ENCODE assay signal across 20 cellular contexts in the genomic region with DNA sequence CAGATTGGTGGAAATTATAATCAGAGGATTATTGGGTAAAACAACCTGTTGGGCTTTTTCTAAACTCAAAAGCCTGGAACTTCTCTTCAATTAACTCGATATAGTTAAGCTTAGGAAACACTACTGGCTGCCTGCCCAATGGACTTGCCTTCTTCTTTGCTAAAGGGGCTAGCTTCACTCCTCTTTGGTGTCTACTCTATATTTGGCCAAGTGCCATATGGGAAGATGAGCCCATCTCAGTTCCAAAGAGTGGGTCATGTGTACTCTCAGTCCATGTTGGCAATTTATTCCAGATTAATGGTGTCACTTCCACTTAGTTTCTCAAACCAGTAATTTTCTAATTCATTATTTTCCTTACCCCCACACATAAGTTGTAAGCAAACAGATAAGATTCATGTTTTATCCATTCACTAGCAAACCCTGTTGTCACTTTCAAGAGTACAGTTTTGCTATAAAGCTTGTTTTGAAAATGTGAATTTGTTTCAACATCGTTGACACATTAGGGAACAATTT. TPM values are rescaled to one million over a fixed set of nuclear protein-coding genes. Genes with fewer than 3 reads are reported as not detected.
DNase-seq lines count a peak whose midpoint lies in the region; TF ChIP-seq lines count a peak whose summit lies in the region.
"Had no signal": no experiment of that assay in that cellular context is flagged by ENCODE, and none has a peak within 500 bp of the region (broad histone marks: within the 10 kb centered on the region; RNA-seq: fewer than 3 reads in every experiment).

No MANE protein-coding gene starts in this region.

- H3K36me3 ChIP-seq in testis (ENCODE audit: low read depth, missing control alignments) = no peaks in the 10 kb centered on the region

- H3K27ac ChIP-seq in testis = no peak overlapping the region
- H3K27ac ChIP-seq: BLaER1 treated with 17β-estradiol and CSF1 and Interleukin-3, amounts not matched to agents 10 nM and 100 nM; esophagus muscularis mucosa; HL-60; left ventricle myocardium inferior had no signal

- TF ChIP-seq CTCF in HFFc6 (IDR thresholded peaks at IDR 0.05) (no peak), fibroblast of villous mesenchyme (IDR thresholded peaks at IDR 0.05; ENCODE audit: insufficient read depth, low read depth, low read length) (no peak), testis (IDR thresholded peaks at IDR 0.05) (no peak)

- 78 to 79% methylated on average over 2 of the region's 2 CpGs for WGBS in testis, 2 donors

- TF ChIP-seq POLR2A in testis (IDR thresholded peaks at IDR 0.05) = no peak

- no peak overlapping the region for H3K4me3 Mint-ChIP-seq in HFFc6
- no peak overlapping the region for H3K4me3 Mint-ChIP-seq in activated CD4-positive, alpha-beta memory T cell treated with anti-CD3 and anti-CD28 coated beads, Interleukin-2, amount 10 ng/mL, durations not matched to agents 7 days and 5 days

- peaks cover 4% of the 10 kb centered on the region for H3K4me1 ChIP-seq in testis

- DNase-seq in NCI-H2227 (lab: John Stamatoyannopoulos, UW; ENCODE audit: unreplicated experiment) = peak; percentile 43
- DNase-seq in NCI-H2227 treated with DMSO at 0.1 percent for 48 hours (lab: John Stamatoyannopoulos, UW) = no peak
- no peak for DNase-seq in HFFc6
- peak; percentile 52 for DNase-seq in NCI-H748 treated with DMSO at 0.1 percent for 48 hours (lab: John Stamatoyannopoulos, UW)
- DNase-seq in fibroblast of villous mesenchyme (ENCODE audit: low read depth) = peak; percentile 66
- DNase-seq in activated CD4-positive, alpha-beta memory T cell treated with anti-CD3 and anti-CD28 coated beads, Interleukin-2, amount 10 ng/mL, durations not matched to agents 7 days and 5 days = no peak
- DNase-seq in testis = no peak
- DNase-seq in NK-92 (lab: John Stamatoyannopoulos, UW; ENCODE audit: unreplicated experiment) = no peak
- DNase-seq: 8988T; activated effector memory CD4-positive, alpha-beta T cell treated with anti-CD3 and anti-CD28 coated beads, Interleukin-2, amount 50 U/mL, for 16 hours; EL; IMR-90; left ventricle myocardium inferior; mucosa of descending colon; retina; SIG-M5; stimulated activated CD4-positive, alpha-beta T cell treated with anti-CD3 and anti-CD28 coated beads, Interleukin-12 subunit alpha, Interleukin-12 subunit beta, amount 100 ng/mL, for 4 hours had no signal

- H3K4me1 Mint-ChIP-seq in HFFc6 (ENCODE audit: low read depth) = peaks cover 41% of the 10 kb centered on the region
- peaks cover 55% of the 10 kb centered on the region for H3K4me1 Mint-ChIP-seq in activated CD4-positive, alpha-beta memory T cell treated with anti-CD3 and anti-CD28 coated beads, Interleukin-2, amount 10 ng/mL, durations not matched to agents 7 days and 5 days

- intact Hi-C loops in testis (cut with DNase I; ENCODE audit: low total_unique reads) = no loop called here

- H3K36me3 Mint-ChIP-seq in HFFc6 (ENCODE audit: low read depth) = peaks cover 37% of the 10 kb centered on the region
- H3K36me3 Mint-ChIP-seq in activated CD4-positive, alpha-beta memory T cell treated with anti-CD3 and anti-CD28 coated beads, Interleukin-2, amount 10 ng/mL, durations not matched to agents 7 days and 5 days (ENCODE audit: low read depth) = peaks cover 57% of the 10 kb centered on the region

- H3K4me3 ChIP-seq in fibroblast of villous mesenchyme (ENCODE audit: low read depth, low read length) (no peak overlapping the region), testis (no peak overlapping the region)
- H3K4me3 ChIP-seq: BLaER1 treated with 17β-estradiol and CSF1 and Interleukin-3, amounts not matched to agents 10 nM and 100 nM; esophagus muscularis mucosa; left ventricle myocardium inferior; mucosa of descending colon had no signal

- no peaks in the 10 kb centered on the region for H3K27me3 ChIP-seq in testis
- H3K27me3 ChIP-seq: BLaER1 treated with 17β-estradiol and CSF1 and Interleukin-3, amounts not matched to agents 10 nM and 100 nM; esophagus muscularis mucosa had no signal

- H3K9me3 ChIP-seq in testis = no peaks in the 10 kb centered on the region
- H3K9me3 ChIP-seq: esophagus muscularis mucosa, left ventricle myocardium inferior, mucosa of descending colon had no signal

- POLR2A ChIA-PET in activated CD4-positive, alpha-beta memory T cell treated with anti-CD3 and anti-CD28 coated beads, Interleukin-2, amount 10 ng/mL, durations not matched to agents 7 days and 5 days (lab: Charles Lee) = interaction anchor here (1.5 to 3.0 kb wide), 2 partner anchors 9 to 105 kb away, joined by 3 to 14 read pairs; no protein-coding TSS in a partner anchor

- H3K27ac Mint-ChIP-seq in HFFc6 = peak overlapping the region; percentile 15; the same call in 1 of the 2 replicates
- no peak overlapping the region for H3K27ac Mint-ChIP-seq in activated CD4-positive, alpha-beta memory T cell treated with anti-CD3 and anti-CD28 coated beads, Interleukin-2, amount 10 ng/mL, durations not matched to agents 7 days and 5 days

- no peaks in the 10 kb centered on the region for H3K9me3 Mint-ChIP-seq in HFFc6
- no peaks in the 10 kb centered on the region for H3K9me3 Mint-ChIP-seq in activated CD4-positive, alpha-beta memory T cell treated with anti-CD3 and anti-CD28 coated beads, Interleukin-2, amount 10 ng/mL, durations not matched to agents 7 days and 5 days

- no peaks in the 10 kb centered on the region; the same call in 1 of the 2 replicates for H3K27me3 Mint-ChIP-seq in HFFc6 (ENCODE audit: insufficient read depth)
- no peaks in the 10 kb centered on the region for H3K27me3 Mint-ChIP-seq in activated CD4-positive, alpha-beta memory T cell treated with anti-CD3 and anti-CD28 coated beads, Interleukin-2, amount 10 ng/mL, durations not matched to agents 7 days and 5 days

- CTCF ChIA-PET in activated CD4-positive, alpha-beta memory T cell treated with anti-CD3 and anti-CD28 coated beads, Interleukin-2, amount 10 ng/mL, durations not matched to agents 7 days and 5 days (lab: Charles Lee) = interaction anchor here (1.1 to 1.3 kb wide), 2 partner anchors 18 to 37 kb away, joined by 3 to 4 read pairs; no protein-coding TSS in a partner anchor

RNA-seq across cellular contexts. Expression of a gene that starts 34.3 kb away (rescaled TPM):
- 10 to 100 TPM; 65.6 to 74.3 (median 71.3) TPM for total RNA-seq in HFFc6 (2021; fragmentation: NEBNext Ultra II Directional; extraction: Animal tissue kit (Norgen Biotek cat#: 25700))
- total RNA-seq in fibroblast of villous mesenchyme (67.0 and 94.1 TPM in 2 replicates), testis (10 to 100 TPM; 39.5 to 45.7 TPM)
- total RNA-seq in activated CD4-positive, alpha-beta memory T cell treated with anti-CD3 and anti-CD28 coated beads, Interleukin-2, amount 10 ng/mL, durations not matched to agents 7 days and 5 days = 100 to 1,000 TPM; 147 to 151 TPM
- 32.3 TPM for polyA plus RNA-seq in testis (ENCODE audit: insufficient read depth, low read depth, low replicate concordance)

Comparison
In these comparisons a context has a peak if more than half of its experiments do, and no peak if none do; other contexts are left out.
1. DNase-seq: peak in NCI-H2227 (single experiment), NCI-H748 treated with DMSO at 0.1 percent for 48 hours (single experiment) and fibroblast of villous mesenchyme (single experiment); none in NCI-H2227 treated with DMSO at 0.1 percent for 48 hours (single experiment), HFFc6 (single experiment), activated CD4-positive, alpha-beta memory T cell treated with anti-CD3 and anti-CD28 coated beads, Interleukin-2, amount 10 ng/mL, durations not matched to agents 7 days and 5 days (single experiment), testis (single experiment) and NK-92 (single experiment).